Comparison of ENCODE assay signal across 16 cellular contexts in genomic region chr1:29700522-29700921, GRCh38.
DNase-seq lines count a peak whose midpoint lies in the region; TF ChIP-seq lines count a peak whose summit lies in the region.
"Had no signal": no experiment of that assay in that cellular context is flagged by ENCODE, and none has a peak within 500 bp of the region (broad histone marks: within the 10 kb centered on the region; RNA-seq: fewer than 3 reads in every experiment).

No MANE protein-coding gene starts in this region.

- H3K27me3 ChIP-seq in right atrium auricular region, result no peaks in the 10 kb centered on the region
- H3K27me3 ChIP-seq in osteoblast (ENCODE audit: insufficient read depth, low read length), result peaks cover 7% of the 10 kb centered on the region

- H3K36me3 ChIP-seq in right atrium auricular region, result no peaks in the 10 kb centered on the region
- H3K36me3 ChIP-seq in osteoblast (ENCODE audit: insufficient read depth, low read length), result no peaks in the 10 kb centered on the region

- H3K4me3 ChIP-seq in right atrium auricular region (no peak overlapping the region), osteoblast (ENCODE audit: insufficient read depth, low read length) (no peak overlapping the region)
- H3K4me3 ChIP-seq: GM23338 had no signal

- DNase-seq in NCI-H1417 (lab: John Stamatoyannopoulos, UW), result peak in 2 of 3 experiments; percentile 17 to 60
- no peak for DNase-seq in NCI-H1417 treated with DMSO at 0.1 percent for 48 hours (lab: John Stamatoyannopoulos, UW)
- peak; percentile 27 for DNase-seq in cardiac septum (ENCODE audit: low spot score)
- no peak for DNase-seq in right atrium auricular region (ENCODE audit: low spot score)
- peak; percentile 27 for DNase-seq in osteoblast (ENCODE audit: insufficient read length, low spot score, missing footprints)
- DNase-seq in NCI-H526 treated with DMSO at 0.1 percent for 48 hours (lab: John Stamatoyannopoulos, UW), result no peak
- no peak for DNase-seq in SHP77 (lab: John Stamatoyannopoulos, UW)
- DNase-seq in HCEC 1CT, result no peak
- DNase-seq: CD8-positive, alpha-beta T cell; COR-L47; DMS153; DMS79 treated with DMSO at 0.1 percent for 48 hours; EL; H7 had no signal

- no peaks in the 10 kb centered on the region for H3K79me2 ChIP-seq in osteoblast (ENCODE audit: insufficient read depth, low read length)

- no peaks in the 10 kb centered on the region for H3K4me1 ChIP-seq in right atrium auricular region
- peaks cover 3% of the 10 kb centered on the region for H3K4me1 ChIP-seq in osteoblast (ENCODE audit: insufficient read depth, low read length)

- no peak overlapping the region for H2AFZ ChIP-seq in osteoblast (ENCODE audit: low read length)
- H2AFZ ChIP-seq: GM23338 had no signal

- intact Hi-C loops in cardiac septum (cut with DNase I), result no loop called here

- H3K4me2 ChIP-seq in osteoblast (ENCODE audit: insufficient read depth, low read length), result no peak overlapping the region
- H3K4me2 ChIP-seq: GM23338 had no signal

- no peak overlapping the region for H3K27ac ChIP-seq in right atrium auricular region
- H3K27ac ChIP-seq in osteoblast (ENCODE audit: low read depth, low read length), result no peak overlapping the region
- H3K27ac ChIP-seq: 22Rv1 had no signal

- TF ChIP-seq CTCF in right atrium auricular region (IDR thresholded peaks at IDR 0.05), result no peak
- no peak for TF ChIP-seq CTCF in osteoblast (IDR thresholded peaks at IDR 0.05; ENCODE audit: extremely low read depth, low read depth, low read length)

- H3K9me3 ChIP-seq in right atrium auricular region (no peaks in the 10 kb centered on the region), osteoblast (ENCODE audit: low read depth, low read length) (no peaks in the 10 kb centered on the region)

- no peaks in the 10 kb centered on the region for H4K20me1 ChIP-seq in osteoblast (ENCODE audit: insufficient read depth, low read length)

Comparison
In these comparisons a context has a peak if more than half of its experiments do, and no peak if none do; other contexts are left out.
1. DNase-seq: peak in NCI-H1417 (2 of 3), cardiac septum (single experiment) and osteoblast (single experiment); none in NCI-H1417 treated with DMSO at 0.1 percent for 48 hours (single experiment), right atrium auricular region (single experiment), NCI-H526 treated with DMSO at 0.1 percent for 48 hours (single experiment), SHP77 (0 of 2) and HCEC 1CT (single experiment).